In the genomic region with DNA sequence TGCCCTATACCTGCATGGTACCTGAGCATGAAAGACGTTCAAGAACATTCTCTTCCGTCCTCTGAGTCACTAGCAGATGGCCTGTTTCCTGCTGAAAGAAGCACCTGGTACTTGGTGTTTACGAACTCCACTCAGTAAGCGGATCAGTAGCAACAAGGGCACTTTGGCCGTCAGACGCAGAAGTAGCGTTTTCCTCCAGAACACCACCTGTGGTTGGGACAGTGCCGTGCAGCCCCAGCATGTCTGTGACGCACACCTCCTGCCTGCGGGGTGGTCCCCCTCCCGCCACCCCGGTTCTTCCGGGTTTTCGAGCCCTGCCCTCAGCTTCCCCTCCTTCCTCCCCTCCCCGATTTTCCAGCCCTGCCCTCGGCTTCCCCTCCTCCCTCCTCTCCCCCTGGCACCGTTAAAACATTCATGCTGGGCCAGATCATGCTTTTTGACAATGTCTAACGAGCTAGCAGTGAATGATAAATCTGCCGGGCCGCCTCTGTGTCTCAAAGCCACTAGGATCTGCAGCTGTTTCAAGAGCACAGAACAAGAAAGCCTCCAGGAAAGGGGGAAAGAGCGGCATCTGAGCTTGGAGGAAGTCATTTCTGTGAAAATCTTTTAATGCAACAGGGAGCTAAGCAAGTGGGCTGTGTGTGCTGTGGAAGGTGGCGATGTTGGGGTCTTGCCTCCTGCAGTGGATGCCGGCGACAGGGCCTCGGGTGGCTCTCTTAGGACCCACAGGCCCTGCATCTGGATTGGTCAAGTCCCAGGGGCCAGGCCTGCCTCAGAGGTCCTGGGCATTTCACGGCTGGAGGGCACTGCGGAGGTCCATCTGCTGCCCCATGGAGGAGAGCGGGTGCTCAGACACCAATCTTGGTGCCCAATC, we compare ENCODE assay signal across 9 cellular contexts.
DNase-seq lines count a peak whose midpoint lies in the region; ATAC-seq lines count a peak whose summit lies in the region.
"Had no signal": no experiment of that assay in that cellular context is flagged by ENCODE, and none has a peak within 500 bp of the region (broad histone marks: within the 10 kb centered on the region; RNA-seq: fewer than 3 reads in every experiment).

No MANE protein-coding gene starts in this region.

- H3K4me1 Mint-ChIP-seq in activated naive CD4-positive, alpha-beta T cell treated with anti-CD3 and anti-CD28 coated beads, Interleukin-2, amount 10 ng/mL, durations not matched to agents 7 days and 5 days, result peaks cover 19% of the 10 kb centered on the region
- peaks cover 12 to 37% (median 26%) of the 10 kb centered on the region in 4 donors for H3K4me1 Mint-ChIP-seq in naive thymus-derived CD8-positive, alpha-beta T cell

- H3K36me3 Mint-ChIP-seq in activated naive CD4-positive, alpha-beta T cell treated with anti-CD3 and anti-CD28 coated beads, Interleukin-2, amount 10 ng/mL, durations not matched to agents 7 days and 5 days, result no peaks in the 10 kb centered on the region
- H3K36me3 Mint-ChIP-seq in naive thymus-derived CD8-positive, alpha-beta T cell, result no peaks in the 10 kb centered on the region

- CTCF ChIA-PET in activated naive CD4-positive, alpha-beta T cell treated with anti-CD3 and anti-CD28 coated beads, Interleukin-2, amount 10 ng/mL, durations not matched to agents 7 days and 5 days (lab: Charles Lee), result no interaction called here

- H3K4me3 Mint-ChIP-seq in activated naive CD4-positive, alpha-beta T cell treated with anti-CD3 and anti-CD28 coated beads, Interleukin-2, amount 10 ng/mL, durations not matched to agents 7 days and 5 days, result no peak overlapping the region
- peak overlapping the region; percentile 52 to 79 (median 72) for H3K4me3 Mint-ChIP-seq in naive thymus-derived CD8-positive, alpha-beta T cell

- no peaks in the 10 kb centered on the region for H3K9me3 Mint-ChIP-seq in activated naive CD4-positive, alpha-beta T cell treated with anti-CD3 and anti-CD28 coated beads, Interleukin-2, amount 10 ng/mL, durations not matched to agents 7 days and 5 days
- no peaks in the 10 kb centered on the region for H3K9me3 Mint-ChIP-seq in naive thymus-derived CD8-positive, alpha-beta T cell

- ATAC-seq in HG02852 (IDR thresholded peaks at IDR 0.05; ENCODE audit: unreplicated experiment), result peak; percentile 66
- peak; percentile 92 to 93 for ATAC-seq in naive thymus-derived CD8-positive, alpha-beta T cell
- ATAC-seq: GM12878 had no signal

- POLR2A ChIA-PET in naive thymus-derived CD8-positive, alpha-beta T cell (lab: Charles Lee), result interaction anchor here (0.7 to 1.2 kb wide), 7 partner anchors 129 to 335 kb away, joined by 3 to 4 read pairs (median 3); a partner anchor contains a TSS

- H3K27ac Mint-ChIP-seq in activated naive CD4-positive, alpha-beta T cell treated with anti-CD3 and anti-CD28 coated beads, Interleukin-2, amount 10 ng/mL, durations not matched to agents 7 days and 5 days, result peak overlapping the region; percentile 73
- peak overlapping the region; percentile 86 to 98 (median 95) for H3K27ac Mint-ChIP-seq in naive thymus-derived CD8-positive, alpha-beta T cell

- H3K27me3 Mint-ChIP-seq in activated naive CD4-positive, alpha-beta T cell treated with anti-CD3 and anti-CD28 coated beads, Interleukin-2, amount 10 ng/mL, durations not matched to agents 7 days and 5 days, result peaks cover 42% of the 10 kb centered on the region
- peaks cover 0 to 6% (median 0%) of the 10 kb centered on the region in 5 donors for H3K27me3 Mint-ChIP-seq in naive thymus-derived CD8-positive, alpha-beta T cell

- DNase-seq in DMS53 treated with DMSO at 0.1 percent for 48 hours (lab: John Stamatoyannopoulos, UW; ENCODE audit: unreplicated experiment), result peak; percentile 94
- DNase-seq in NCI-H510A treated with DMSO at 0.1 percent for 48 hours (lab: John Stamatoyannopoulos, UW), result peak; percentile 84
- peak; percentile 62 for DNase-seq in activated naive CD4-positive, alpha-beta T cell treated with anti-CD3 and anti-CD28 coated beads, Interleukin-2, amount 10 ng/mL, durations not matched to agents 7 days and 5 days
- DNase-seq in naive thymus-derived CD8-positive, alpha-beta T cell, result peak; percentile 35 to 92 (median 76)
- no peak for DNase-seq in caudate nucleus (lab: John Stamatoyannopoulos, UW)
- DNase-seq in KG1 (lab: John Stamatoyannopoulos, UW), result no peak
- no peak for DNase-seq in UCSD-AML1 (lab: John Stamatoyannopoulos, UW; ENCODE audit: unreplicated experiment)

- H3K27ac ChIP-seq in caudate nucleus (ENCODE audit: low read depth, low read length), result no peak overlapping the region

Comparison
In these comparisons a context has a peak if more than half of its experiments do, and no peak if none do; other contexts are left out.
1. DNase-seq: peak in DMS53 treated with DMSO at 0.1 percent for 48 hours (single experiment), NCI-H510A treated with DMSO at 0.1 percent for 48 hours (single experiment), activated naive CD4-positive, alpha-beta T cell treated with anti-CD3 and anti-CD28 coated beads, Interleukin-2, amount 10 ng/mL, durations not matched to agents 7 days and 5 days (single experiment) and naive thymus-derived CD8-positive, alpha-beta T cell (10 of 10); none in caudate nucleus (0 of 61), KG1 (single experiment) and UCSD-AML1 (single experiment).